ENCODE assay signal across 18 cellular contexts in the genomic region with DNA sequence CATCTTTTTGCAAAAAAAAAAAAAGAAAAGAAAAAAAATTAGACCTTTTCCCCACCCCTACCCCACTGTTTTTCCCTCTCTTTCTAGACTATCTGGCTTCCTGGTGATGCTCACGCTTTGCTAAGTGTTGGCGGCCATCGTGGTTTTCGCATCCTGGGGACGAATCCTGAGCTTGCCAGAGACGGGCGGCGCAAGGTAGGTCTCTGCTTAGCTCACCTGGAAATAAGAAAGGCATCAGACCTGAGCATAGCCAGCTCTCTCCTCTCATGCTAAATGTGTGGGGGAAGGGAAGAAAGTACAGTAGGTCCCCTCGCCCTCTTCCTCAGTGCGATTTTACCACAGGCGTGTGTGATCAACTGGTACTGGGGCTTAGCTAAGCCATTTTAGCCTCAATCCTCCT.
"Had no signal": no experiment of that assay in that cellular context is flagged by ENCODE, and none has a peak within 500 bp of the region (broad histone marks: within the 10 kb centered on the region; RNA-seq: fewer than 3 reads in every experiment).

No MANE protein-coding gene starts in this region.

- H3K9me3 ChIP-seq: colonic mucosa, esophagus muscularis mucosa, gastrocnemius medialis, heart right ventricle, left ventricle myocardium inferior, lower lobe of right lung, neutrophil had no signal

- H3K27me3 ChIP-seq: colonic mucosa, esophagus muscularis mucosa, gastrocnemius medialis had no signal

- H3K27ac ChIP-seq: colonic mucosa, esophagus muscularis mucosa, gastrocnemius medialis, heart right ventricle, left ventricle myocardium inferior, lower lobe of right lung, neutrophil had no signal

- H3K27ac Mint-ChIP-seq: memory B cell, nephron progenitor cell had no signal

- H3K9me3 Mint-ChIP-seq: memory B cell had no signal

- ATAC-seq: gastrocnemius medialis; heart right ventricle; left cardiac atrium; lower lobe of right lung; naive thymus-derived CD4-positive, alpha-beta T cell had no signal

- H3K27me3 Mint-ChIP-seq: memory B cell had no signal

- H3K4me3 ChIP-seq: colonic mucosa, esophagus muscularis mucosa, gastrocnemius medialis, heart right ventricle, left ventricle myocardium inferior, lower lobe of right lung had no signal

- H3K4me1 Mint-ChIP-seq: memory B cell had no signal

- H3K4me1 ChIP-seq: colonic mucosa, gastrocnemius medialis, heart right ventricle, left ventricle myocardium inferior, lower lobe of right lung had no signal

- H3K36me3 ChIP-seq: colonic mucosa, gastrocnemius medialis, heart right ventricle, left ventricle myocardium inferior, lower lobe of right lung, neutrophil had no signal

- H3K4me3 Mint-ChIP-seq: memory B cell; naive thymus-derived CD4-positive, alpha-beta T cell; nephron progenitor cell had no signal

- H3K36me3 Mint-ChIP-seq: memory B cell had no signal

- DNase-seq: colonic mucosa; dermis blood vessel endothelial cell; gastrocnemius medialis; heart right ventricle; hypothalamus; kidney; left cardiac atrium; left ventricle myocardium inferior; lower lobe of right lung; naive thymus-derived CD4-positive, alpha-beta T cell; nephron progenitor cell; small intestine; stimulated activated CD4-positive, alpha-beta T cell treated with anti-CD3 and anti-CD28 coated beads, Interleukin-12 subunit alpha, Interleukin-12 subunit beta, amount 100 ng/mL, for 4 hours; stimulated activated naive CD4-positive, alpha-beta T cell treated with Interleukin-2 at 50 U/mL for 16 hours; trophoblast cell had no signal
